Comparison of ENCODE assay signal across 12 cellular contexts in the genomic region with DNA sequence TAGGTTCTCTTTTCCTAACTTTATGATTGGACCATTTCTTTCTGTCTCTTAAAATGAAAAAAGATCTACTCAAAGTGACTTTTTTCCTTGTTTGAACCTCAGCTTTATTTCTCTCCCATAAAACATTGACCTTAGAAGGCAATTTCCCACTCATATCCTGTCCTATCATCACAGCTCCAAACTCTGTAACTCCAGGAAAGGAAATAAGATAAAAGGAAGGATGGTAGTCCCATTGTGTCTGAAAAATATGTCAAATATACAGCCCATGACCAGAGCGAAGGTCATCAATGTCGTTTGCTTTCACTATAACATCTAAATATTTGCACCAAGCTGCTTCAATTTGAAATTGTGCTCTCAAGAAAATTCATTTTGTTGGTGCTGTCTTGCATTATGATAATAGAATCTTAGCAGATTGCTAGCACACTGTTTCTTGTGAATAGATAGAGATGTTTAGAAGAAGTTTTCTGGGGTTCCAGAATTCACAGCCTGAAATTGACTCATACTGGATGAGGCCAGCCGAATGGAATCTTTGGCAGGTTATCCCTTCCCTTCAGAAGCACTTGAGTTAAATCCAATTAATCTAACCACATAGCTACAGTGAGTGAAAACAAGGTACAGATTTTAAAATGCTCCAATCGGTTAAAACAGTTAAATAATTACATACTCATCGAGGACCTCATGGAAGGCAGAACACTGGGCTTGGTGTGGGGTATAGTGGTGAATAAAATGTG.
DNase-seq lines count a peak whose midpoint lies in the region; ATAC-seq and TF ChIP-seq lines count a peak whose summit lies in the region.
"Had no signal": no experiment of that assay in that cellular context is flagged by ENCODE, and none has a peak within 500 bp of the region (broad histone marks: within the 10 kb centered on the region; RNA-seq: fewer than 3 reads in every experiment).

No MANE protein-coding gene starts in this region.

- no peak overlapping the region for H2AFZ ChIP-seq in smooth muscle cell (ENCODE audit: low read depth)

- ATAC-seq in GM21390 (IDR thresholded peaks at IDR 0.05; ENCODE audit: unreplicated experiment) = no peak
- no peak for ATAC-seq in naive thymus-derived CD8-positive, alpha-beta T cell

- no peaks in the 10 kb centered on the region for H3K9me3 ChIP-seq in left ventricle myocardium inferior (replicated peaks)
- H3K9me3 ChIP-seq in smooth muscle cell (replicated peaks; ENCODE audit: low read depth) = no peaks in the 10 kb centered on the region

- H3K27me3 ChIP-seq in left ventricle myocardium inferior (ENCODE audit: low read depth) (no peaks in the 10 kb centered on the region), smooth muscle cell (ENCODE audit: low read depth) (no peaks in the 10 kb centered on the region)

- H3K9ac ChIP-seq in smooth muscle cell (ENCODE audit: low read depth) = no peak overlapping the region

- H3K4me1 ChIP-seq in left ventricle myocardium inferior (peaks cover 57% of the 10 kb centered on the region), smooth muscle cell (ENCODE audit: low read depth) (peaks cover 9% of the 10 kb centered on the region)

- peak overlapping the region; percentile 43 for H3K27ac ChIP-seq in left ventricle myocardium inferior (replicated peaks)
- H3K27ac ChIP-seq in smooth muscle cell (ENCODE audit: low read depth) = peak overlapping the region; percentile 62

- peaks cover 12% of the 10 kb centered on the region for H4K20me1 ChIP-seq in smooth muscle cell (ENCODE audit: low read depth)

- no peaks in the 10 kb centered on the region for H3K79me2 ChIP-seq in smooth muscle cell (ENCODE audit: low read depth)

- in situ Hi-C loops in astrocyte of the spinal cord (cut with HindIII; ENCODE audit: low sequenced_read_pairs) = no loop called here

- intact Hi-C loops in left ventricle myocardium inferior (cut with micrococcal nuclease) = no loop called here
- intact Hi-C loops in activated T-helper 2 cell treated with anti-CD3 and anti-CD28 coated beads, Interferon-gamma antibody, Interleukin-2, Interleukin-4, amounts not matched to agents 10 μg/mL and 5 μg/mL and 100 μg/mL, durations not matched to agents 14 hours and 24 hours and 36 hours (cut with micrococcal nuclease) = no loop called here

- H3K36me3 Mint-ChIP-seq in activated T-helper 2 cell treated with anti-CD3 and anti-CD28 coated beads, Interferon-gamma antibody, Interleukin-2, Interleukin-4, amounts not matched to agents 10 μg/mL and 5 μg/mL and 100 μg/mL, durations not matched to agents 14 hours and 24 hours and 36 hours (ENCODE audit: low read depth) = no peaks in the 10 kb centered on the region
- H3K36me3 Mint-ChIP-seq in naive thymus-derived CD8-positive, alpha-beta T cell = no peaks in the 10 kb centered on the region

- H3K27ac Mint-ChIP-seq in activated T-helper 2 cell treated with anti-CD3 and anti-CD28 coated beads, Interferon-gamma antibody, Interleukin-2, Interleukin-4, amounts not matched to agents 10 μg/mL and 5 μg/mL and 100 μg/mL, durations not matched to agents 14 hours and 24 hours and 36 hours = no peak overlapping the region
- no peak overlapping the region for H3K27ac Mint-ChIP-seq in naive thymus-derived CD8-positive, alpha-beta T cell

- H3K4me1 Mint-ChIP-seq in activated T-helper 2 cell treated with anti-CD3 and anti-CD28 coated beads, Interferon-gamma antibody, Interleukin-2, Interleukin-4, amounts not matched to agents 10 μg/mL and 5 μg/mL and 100 μg/mL, durations not matched to agents 14 hours and 24 hours and 36 hours (ENCODE audit: low read depth) = no peaks in the 10 kb centered on the region
- no peaks in the 10 kb centered on the region for H3K4me1 Mint-ChIP-seq in naive thymus-derived CD8-positive, alpha-beta T cell

- POLR2A ChIA-PET in naive thymus-derived CD8-positive, alpha-beta T cell (lab: Charles Lee) = no interaction called here

- no peaks in the 10 kb centered on the region for H3K27me3 Mint-ChIP-seq in activated T-helper 2 cell treated with anti-CD3 and anti-CD28 coated beads, Interferon-gamma antibody, Interleukin-2, Interleukin-4, amounts not matched to agents 10 μg/mL and 5 μg/mL and 100 μg/mL, durations not matched to agents 14 hours and 24 hours and 36 hours (ENCODE audit: low read depth)
- H3K27me3 Mint-ChIP-seq in naive thymus-derived CD8-positive, alpha-beta T cell = peaks cover 0 to 1% (median 0%) of the 10 kb centered on the region in 5 donors

- peaks cover 27% of the 10 kb centered on the region for H3K36me3 ChIP-seq in left ventricle myocardium inferior
- peaks cover 5% of the 10 kb centered on the region for H3K36me3 ChIP-seq in smooth muscle cell (ENCODE audit: low read depth)

- no peaks in the 10 kb centered on the region for H3K9me3 Mint-ChIP-seq in activated T-helper 2 cell treated with anti-CD3 and anti-CD28 coated beads, Interferon-gamma antibody, Interleukin-2, Interleukin-4, amounts not matched to agents 10 μg/mL and 5 μg/mL and 100 μg/mL, durations not matched to agents 14 hours and 24 hours and 36 hours
- H3K9me3 Mint-ChIP-seq in naive thymus-derived CD8-positive, alpha-beta T cell = no peaks in the 10 kb centered on the region

- H3F3A ChIP-seq in smooth muscle cell (ENCODE audit: low read depth) = peaks cover 5% of the 10 kb centered on the region

- H3K4me3 ChIP-seq in astrocyte of the spinal cord (ENCODE audit: low read depth, low read length) = no peak overlapping the region
- no peak overlapping the region for H3K4me3 ChIP-seq in left ventricle myocardium inferior
- H3K4me3 ChIP-seq in smooth muscle cell = no peak overlapping the region

- no peak overlapping the region for H3K4me3 Mint-ChIP-seq in activated T-helper 2 cell treated with anti-CD3 and anti-CD28 coated beads, Interferon-gamma antibody, Interleukin-2, Interleukin-4, amounts not matched to agents 10 μg/mL and 5 μg/mL and 100 μg/mL, durations not matched to agents 14 hours and 24 hours and 36 hours (ENCODE audit: low read depth)
- H3K4me3 Mint-ChIP-seq in naive thymus-derived CD8-positive, alpha-beta T cell = no peak overlapping the region

- DNase-seq in GM04503 (ENCODE audit: low read depth) (peak; percentile 73), astrocyte of the spinal cord (ENCODE audit: low read depth, low spot score) (peak; percentile 88), left ventricle myocardium inferior (no peak), smooth muscle cell (lab: John Stamatoyannopoulos, UW; ENCODE audit: unreplicated experiment) (no peak), SKM-1 treated with dmso at 0.1 percent for 144 hours (lab: John Stamatoyannopoulos, UW; ENCODE audit: unreplicated experiment) (no peak)
- DNase-seq in activated T-helper 2 cell treated with anti-CD3 and anti-CD28 coated beads, Interferon-gamma antibody, Interleukin-2, Interleukin-4, amounts not matched to agents 10 μg/mL and 5 μg/mL and 100 μg/mL, durations not matched to agents 14 hours and 24 hours and 36 hours (ENCODE audit: low spot score) = no peak
- no peak for DNase-seq in naive thymus-derived CD8-positive, alpha-beta T cell
- DNase-seq: activated CD8-positive, alpha-beta memory T cell treated with anti-CD3 and anti-CD28 coated beads for 24 hours; DMS 273 treated with DMSO at 0.1 percent for 48 hours; Kasumi-1; stimulated activated CD4-positive, alpha-beta T cell treated with anti-CD3 and anti-CD28 coated beads, Interleukin-4, amount 100 ng/mL, for 1 hour had no signal

- WGBS in smooth muscle cell (ENCODE audit: low lambda C conversion rate) = 49% methylated on average over 5 of the region's 5 CpGs

- TF ChIP-seq CTCF in astrocyte of the spinal cord (IDR thresholded peaks at IDR 0.05; ENCODE audit: low read depth, low read length) (no peak), left ventricle myocardium inferior (IDR thresholded peaks at IDR 0.05; ENCODE audit: borderline replicate concordance) (no peak), smooth muscle cell (IDR thresholded peaks at IDR 0.05; ENCODE audit: borderline replicate concordance, insufficient read depth, poor library complexity, severe bottlenecking) (no peak)

- H3K4me2 ChIP-seq in smooth muscle cell = peak overlapping the region; percentile 50

Comparison
In these comparisons a context has a peak if more than half of its experiments do, and no peak if none do; other contexts are left out.
1. DNase-seq: peak in GM04503 (single experiment) and astrocyte of the spinal cord (single experiment); none in left ventricle myocardium inferior (single experiment), smooth muscle cell (single experiment), activated T-helper 2 cell treated with anti-CD3 and anti-CD28 coated beads, Interferon-gamma antibody, Interleukin-2, Interleukin-4, amounts not matched to agents 10 μg/mL and 5 μg/mL and 100 μg/mL, durations not matched to agents 14 hours and 24 hours and 36 hours (single experiment), naive thymus-derived CD8-positive, alpha-beta T cell (0 of 10) and SKM-1 treated with dmso at 0.1 percent for 144 hours (single experiment).